24 cellular contexts compared by ENCODE assay signal in the genomic region with DNA sequence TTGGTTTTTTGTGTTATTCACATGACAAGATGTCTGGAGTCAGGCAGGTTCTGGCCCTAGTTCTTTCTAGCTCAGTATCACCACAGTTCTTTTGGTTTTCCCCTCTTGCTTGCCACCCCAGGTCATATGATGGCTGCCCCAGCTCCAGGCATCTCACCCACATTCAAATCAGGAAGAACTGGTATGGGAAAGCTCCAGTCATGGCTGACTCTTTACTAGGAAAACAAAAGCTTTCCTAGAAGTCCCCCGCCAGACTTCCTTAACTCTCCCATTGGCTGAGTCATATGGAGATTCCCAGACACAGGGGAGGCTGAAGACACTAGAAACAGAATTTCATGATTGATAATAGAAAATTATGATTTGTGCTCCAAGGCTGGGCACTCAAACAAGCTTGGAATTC. TPM values are rescaled to one million over a fixed set of nuclear protein-coding genes. Genes with fewer than 3 reads are reported as not detected.
DNase-seq lines count a peak whose midpoint lies in the region; ATAC-seq, FAIRE-seq and TF ChIP-seq lines count a peak whose summit lies in the region.
"Had no signal": no experiment of that assay in that cellular context is flagged by ENCODE, and none has a peak within 500 bp of the region (broad histone marks: within the 10 kb centered on the region; RNA-seq: fewer than 3 reads in every experiment).

No MANE protein-coding gene starts in this region.

- no peak for FAIRE-seq in HepG2 (lab: Jason Lieb, UNC)

- intact Hi-C loops in right lobe of liver (cut with DNase I) (no loop called here), HepG2 (cut with micrococcal nuclease; ENCODE audit: unreplicated experiment) (no loop called here)

- TF ChIP-seq RAD21 in HepG2 (CRISPR knock-in tag; IDR thresholded peaks at IDR 0.05) = no peak

- H3K4me1 Mint-ChIP-seq in naive B cell = peaks cover 16 to 20% (median 19%) of the 10 kb centered on the region in 3 donors

- no peak overlapping the region for H3K4me3 ChIP-seq in OCI-LY3 (ENCODE audit: low read length)
- H3K4me3 ChIP-seq in epithelial cell of esophagus (ENCODE audit: low read length) = no peak overlapping the region
- no peak overlapping the region for H3K4me3 ChIP-seq in right lobe of liver
- H3K4me3 ChIP-seq in HepG2 (replicated peaks in 1 of 3; ENCODE audit: insufficient read depth in 1 of 3, low read depth in 2 of 3, low read length in 3 of 3) = no peak overlapping the region
- H3K4me3 ChIP-seq: ascending aorta, dorsolateral prefrontal cortex, MG63, uterus had no signal

- peak overlapping the region in 5 of 6 donors; percentile 32 to 84 (median 84) for H3K27ac Mint-ChIP-seq in naive B cell
- H3K27ac Mint-ChIP-seq: activated CD8-positive, alpha-beta memory T cell treated with anti-CD3 and anti-CD28 coated beads, Interleukin-2, amount 10 ng/mL, durations not matched to agents 7 days and 5 days; progenitor cell of endocrine pancreas; stimulated activated naive CD8-positive, alpha-beta T cell treated with anti-CD3 and anti-CD28 coated beads, Interleukin-15, Interleukin-2, amounts not matched to agents 100 ng/mL and 50 ng/mL, for 24 hours had no signal

- H3K36me3 Mint-ChIP-seq in naive B cell = no peaks in the 10 kb centered on the region

- in situ Hi-C loops in ACHN (cut with HindIII; ENCODE audit: low pct_ligation_motif_present, low pct_unique_long_range_greater_than_20kb, low sequenced_read_pairs) = no loop called here
- in situ Hi-C loops in HepG2 (cut with HindIII; ENCODE audit: extremely low pct_ligation_motif_present, low pct_unique_long_range_greater_than_20kb) = no loop called here

- peak overlapping the region; percentile 35; the same call in 1 of the 2 replicates for H3K4me2 ChIP-seq in OCI-LY3 (ENCODE audit: low read length)
- no peak overlapping the region for H3K4me2 ChIP-seq in HepG2 (ENCODE audit: low read depth, low read length)

- TF ChIP-seq CTCF in OCI-LY3 (IDR thresholded peaks at IDR 0.05; ENCODE audit: low read depth, low read length) (no peak), epithelial cell of esophagus (IDR thresholded peaks at IDR 0.05; ENCODE audit: insufficient read depth, low read depth, low read length, missing control alignments) (no peak), right lobe of liver (IDR thresholded peaks at IDR 0.05) (no peak), HepG2 (CRISPR knock-in tag; IDR thresholded peaks at IDR 0.05) (no peak)

- H3K9me3 ChIP-seq in OCI-LY3 (ENCODE audit: insufficient read depth, low read length) (no peaks in the 10 kb centered on the region), right lobe of liver (no peaks in the 10 kb centered on the region), HepG2 (ENCODE audit: low read length) (no peaks in the 10 kb centered on the region)
- H3K9me3 ChIP-seq: ascending aorta, MG63, uterus had no signal

- WGBS in right lobe of liver (ENCODE audit: insufficient coverage, low coverage, low lambda C conversion rate, missing lambda C conversion rate) = 82% methylated on average over 1 of the region's 1 CpG
- 18% methylated on average over 1 of the region's 1 CpG for WGBS in HepG2 (ENCODE audit: low lambda C conversion rate)

- peaks cover 0 to under 1% (median 0%) of the 10 kb centered on the region in 3 donors for H3K27me3 Mint-ChIP-seq in naive B cell
- H3K27me3 Mint-ChIP-seq: progenitor cell of endocrine pancreas had no signal

- H3K27me3 ChIP-seq in OCI-LY3 (ENCODE audit: low read depth, low read length) = no peaks in the 10 kb centered on the region
- no peaks in the 10 kb centered on the region for H3K27me3 ChIP-seq in right lobe of liver
- no peaks in the 10 kb centered on the region for H3K27me3 ChIP-seq in HepG2 (ENCODE audit: control insufficient read depth in 1 of 2, insufficient read depth in 2 of 2, low read length in 2 of 2)
- H3K27me3 ChIP-seq: ascending aorta, dorsolateral prefrontal cortex, MG63, uterus had no signal

- no peak overlapping the region for H3K9ac ChIP-seq in OCI-LY3 (ENCODE audit: low read length)
- no peak overlapping the region for H3K9ac ChIP-seq in HepG2 (ENCODE audit: insufficient read depth, low read depth, low read length)

- CTCF ChIA-PET in HepG2 (lab: Yijun Ruan, JAX; ENCODE audit: low intra/inter-chr PET ratio, low total read pairs) = no interaction called here

- BruUV-seq in HepG2 (replicated peaks; lab: Mats Ljungman, UMichigan) = no TSS peak

- ATAC-seq in naive B cell (ENCODE audit: low read depth in 2 of 2) = no peak
- ATAC-seq in right lobe of liver = no peak
- ATAC-seq in GM19035 (IDR thresholded peaks at IDR 0.05; ENCODE audit: unreplicated experiment) = no peak
- ATAC-seq in HepG2 = no peak

- H3K79me2 ChIP-seq in OCI-LY3 (ENCODE audit: low read length) (no peaks in the 10 kb centered on the region), HepG2 (ENCODE audit: insufficient read depth, low read length) (no peaks in the 10 kb centered on the region)

- TF ChIP-seq POLR2A in right lobe of liver (IDR thresholded peaks at IDR 0.05) (no peak), HepG2 (IDR thresholded peaks at IDR 0.05; ENCODE audit: insufficient read depth in 1 of 2, low read depth in 2 of 2, low read length in 2 of 2) (no peak)

- H3K4me1 ChIP-seq in OCI-LY3 (ENCODE audit: low read length) (peaks cover 39% of the 10 kb centered on the region), right lobe of liver (no peaks in the 10 kb centered on the region), HepG2 (ENCODE audit: insufficient read depth, low read length) (peaks cover 16% of the 10 kb centered on the region)
- H3K4me1 ChIP-seq: ascending aorta, uterus had no signal

- H3K27ac ChIP-seq in OCI-LY3 (ENCODE audit: low read length) (no peak overlapping the region), right lobe of liver (no peak overlapping the region), HepG2 (ENCODE audit: extremely low read length, insufficient read depth, low read length) (no peak overlapping the region)
- H3K27ac ChIP-seq: ascending aorta, dorsolateral prefrontal cortex, uterus had no signal

- H2AFZ ChIP-seq in OCI-LY3 (ENCODE audit: low read depth, low read length) (no peak overlapping the region), HepG2 (ENCODE audit: low read length) (no peak overlapping the region)

- H3K36me3 ChIP-seq in OCI-LY3 (replicated peaks; ENCODE audit: low read depth, low read length) (no peaks in the 10 kb centered on the region), right lobe of liver (no peaks in the 10 kb centered on the region), HepG2 (replicated peaks in 1 of 2; ENCODE audit: control insufficient read depth in 1 of 2, insufficient read depth in 2 of 2, low read length in 2 of 2) (no peaks in the 10 kb centered on the region)
- H3K36me3 ChIP-seq: ascending aorta, MG63, uterus had no signal

- DNase-seq in CD1c-positive myeloid dendritic cell (ENCODE audit: extremely low spot score) (peak; percentile 73), epithelial cell of esophagus (ENCODE audit: low read depth) (peak; percentile 89), naive B cell (no peak), right lobe of liver (no peak), ACHN (no peak), HepG2 (ENCODE audit: low spot score) (no peak)
- DNase-seq: activated CD4-positive, CD25-positive, alpha-beta regulatory T cell; activated CD8-positive, alpha-beta memory T cell treated with anti-CD3 and anti-CD28 coated beads, Interleukin-2, amount 10 ng/mL, durations not matched to agents 7 days and 5 days; activated gamma-delta T cell; COR-L47; dorsolateral prefrontal cortex; hippocampal formation; left cardiac atrium; MG63; naive thymus-derived CD4-positive, alpha-beta T cell; NCI-H2029 treated with DMSO at 0.1 percent for 48 hours; NCI-H524 treated with DMSO at 0.1 percent for 48 hours; T-helper 2 cell; uterus had no signal

- H4K20me1 ChIP-seq in OCI-LY3 (ENCODE audit: insufficient read depth, low read length) (no peaks in the 10 kb centered on the region), HepG2 (ENCODE audit: insufficient read depth, low read length) (no peaks in the 10 kb centered on the region)

- H3K4me3 Mint-ChIP-seq in naive B cell = no peak overlapping the region
- H3K4me3 Mint-ChIP-seq: activated CD8-positive, alpha-beta memory T cell treated with anti-CD3 and anti-CD28 coated beads, Interleukin-2, amount 10 ng/mL, durations not matched to agents 7 days and 5 days; naive thymus-derived CD4-positive, alpha-beta T cell; stimulated activated naive CD8-positive, alpha-beta T cell treated with anti-CD3 and anti-CD28 coated beads, Interleukin-15, Interleukin-2, amounts not matched to agents 100 ng/mL and 50 ng/mL, for 24 hours had no signal

- POLR2A ChIA-PET in HepG2 (lab: Yijun Ruan, JAX) = interaction anchor here (1.9 kb wide), 1 partner anchor 22 kb away, joined by 6 read pairs; a partner anchor contains a TSS

- no peak for TF ChIP-seq EP300 in HepG2 (IDR thresholded peaks at IDR 0.05; ENCODE audit: low read depth in 2 of 2, low read length in 2 of 2)
- no peak for TF ChIP-seq EP300 in HepG2 (CRISPR knock-in tag; IDR thresholded peaks at IDR 0.05; ENCODE audit: borderline replicate concordance)

- peaks cover 0 to 4% (median 0%) of the 10 kb centered on the region in 7 donors for H3K9me3 Mint-ChIP-seq in naive B cell

RNA-seq across cellular contexts. Expression of a gene that starts 22.1 kb away (rescaled TPM):
- polyA plus RNA-seq in naive B cell (ENCODE audit: low read depth in 6 of 6) (10 to 100 TPM in 2 of 6 donors, 1 to 10 TPM in 4; 5.2 to 26.3 (median 7.6) TPM), HepG2 (2011; rRNA removed) (12.2 and 13.9 TPM in 2 replicates)
- total RNA-seq in right lobe of liver (10 to 100 TPM in 1 of 6 experiments, 1 to 10 TPM in 5; 6.6 to 10.2 (median 7.3) TPM), HepG2 (2016; rRNA removed; fragmentation: Illumina TruSeq; extraction: Trizol) (19.7 and 26.3 TPM in 2 replicates)
- total RNA-seq in HepG2 (2016; cell fraction: cytosol; rRNA removed; fragmentation: Illumina TruSeq; extraction: Trizol; ENCODE audit: low read depth) = 9.5 and 9.6 TPM in 2 replicates
- total RNA-seq in HepG2 (2016; cell fraction: insoluble cytoplasmic fraction; rRNA removed; fragmentation: Illumina TruSeq; extraction: Trizol) = 17.2 and 24.4 TPM in 2 replicates
- total RNA-seq in HepG2 (2016; cell fraction: membrane; rRNA removed; fragmentation: Illumina TruSeq; extraction: Trizol) = 7.9 and 8.4 TPM in 2 replicates
- total RNA-seq in HepG2 (2016; cell fraction: nucleus; rRNA removed; fragmentation: Illumina TruSeq; extraction: Trizol) = 15.7 and 18.2 TPM in 2 replicates
- 5.6 and 7.2 TPM in 2 replicates for polyA plus RNA-seq in HepG2 (2011; cell fraction: cytosol; rRNA removed)
- polyA plus RNA-seq in HepG2 (2011; cell fraction: nucleus; rRNA removed) = 7.5 and 7.6 TPM in 2 replicates
- 7.5 and 7.9 TPM in 2 replicates for polyA plus RNA-seq in HepG2 (2012)
- polyA plus RNA-seq in HepG2 (2016; cell fraction: cytosol; fragmentation: Illumina TruSeq; extraction: Trizol; ENCODE audit: low read depth) = 0.67 and 1.0 TPM in 2 replicates
- polyA plus RNA-seq in HepG2 (2016; cell fraction: insoluble cytoplasmic fraction; fragmentation: Illumina TruSeq; extraction: Trizol; ENCODE audit: low read depth) = 11.7 and 12.0 TPM in 2 replicates
- 1.4 and 1.6 TPM in 2 replicates for polyA plus RNA-seq in HepG2 (2016; cell fraction: membrane; fragmentation: Illumina TruSeq; extraction: Trizol; ENCODE audit: low read depth)
- 16.9 and 17.5 TPM in 2 replicates for polyA plus RNA-seq in HepG2 (2016; cell fraction: nucleus; fragmentation: Illumina TruSeq; extraction: Trizol; ENCODE audit: insufficient read depth, low read depth)
- 26.2 and 75.0 TPM in 2 replicates for polyA minus RNA-seq in HepG2 (2011; rRNA and poly(A)+ RNA removed; ENCODE audit: low replicate concordance)
- 11.7 and 13.3 TPM in 2 replicates for polyA minus RNA-seq in HepG2 (2011; cell fraction: cytosol; rRNA and poly(A)+ RNA removed)
- 20.0 and 20.3 TPM in 2 replicates for polyA minus RNA-seq in HepG2 (2011; cell fraction: nucleus; rRNA and poly(A)+ RNA removed)

Comparison
In these comparisons a context has a peak if more than half of its experiments do, and no peak if none do; other contexts are left out.
1. DNase-seq: peak in CD1c-positive myeloid dendritic cell (single experiment) and epithelial cell of esophagus (single experiment); none in naive B cell (single experiment), right lobe of liver (0 of 3), ACHN (single experiment) and HepG2 (single experiment).